In genomic region chr5:71810456-71811181, GRCh38 we compare ENCODE assay signal across 18 cellular contexts.
DNase-seq lines count a peak whose midpoint lies in the region; ATAC-seq, FAIRE-seq and TF ChIP-seq lines count a peak whose summit lies in the region.
"Had no signal": no experiment of that assay in that cellular context is flagged by ENCODE, and none has a peak within 500 bp of the region (broad histone marks: within the 10 kb centered on the region; RNA-seq: fewer than 3 reads in every experiment).

No MANE protein-coding gene starts in this region.

- no peaks in the 10 kb centered on the region for H3K36me3 Mint-ChIP-seq in neural progenitor cell
- H3K36me3 Mint-ChIP-seq: CD8-positive, alpha-beta T cell had no signal

- no peak overlapping the region for H2BK120ac ChIP-seq in H1 (replicated peaks; ENCODE audit: low read depth, low read length)

- no peak for TF ChIP-seq EP300 in H1 (IDR thresholded peaks at IDR 0.05; ENCODE audit: borderline replicate concordance in 1 of 2, low read depth in 2 of 2, low read length in 2 of 2)

- H4K20me1 ChIP-seq in H1 (replicated peaks in 1 of 2; ENCODE audit: control insufficient read depth in 1 of 2, insufficient read depth in 2 of 2, low read length in 2 of 2) (no peaks in the 10 kb centered on the region), neural progenitor cell (ENCODE audit: low read depth) (no peaks in the 10 kb centered on the region)

- ATAC-seq in HG03469 (IDR thresholded peaks at IDR 0.05; ENCODE audit: unreplicated experiment) = no peak
- ATAC-seq: CD8-positive, alpha-beta T cell had no signal

- H3K14ac ChIP-seq in H1 (ENCODE audit: insufficient read length) = no peak overlapping the region

- H3K23me2 ChIP-seq in H1 (ENCODE audit: low read depth, low read length) = no peaks in the 10 kb centered on the region

- no peak overlapping the region for H2BK20ac ChIP-seq in H1 (ENCODE audit: low read length)

- H2BK12ac ChIP-seq in H1 (ENCODE audit: low read depth, low read length) = no peak overlapping the region

- H2AFZ ChIP-seq in H1 (ENCODE audit: low read length) = peak overlapping the region; percentile 82
- peak overlapping the region; percentile 82 for H2AFZ ChIP-seq in neural progenitor cell (replicated peaks)
- H2AFZ ChIP-seq: GM23248 had no signal

- no peak overlapping the region for H4K91ac ChIP-seq in H1 (replicated peaks; ENCODE audit: insufficient read length, low read length)

- TF ChIP-seq CTCF in H1 (IDR thresholded peaks at IDR 0.05; ENCODE audit: control extremely low read depth in 1 of 3, insufficient read depth in 1 of 3, low read depth in 1 of 3, low read length in 3 of 3) = no peak
- no peak for TF ChIP-seq CTCF in neural progenitor cell (IDR thresholded peaks at IDR 0.05)

- no peak overlapping the region for H3K18ac ChIP-seq in H1 (ENCODE audit: extremely low read depth, low read length)

- no peak for TF ChIP-seq POLR2A in H1 (IDR thresholded peaks at IDR 0.05; ENCODE audit: control extremely low read depth in 1 of 2, low read depth in 2 of 2, low read length in 2 of 2)

- no peak overlapping the region for H2BK15ac ChIP-seq in H1 (ENCODE audit: low read length)

- H3K4me1 Mint-ChIP-seq in neural progenitor cell = peaks cover 50% of the 10 kb centered on the region

- H3K79me2 ChIP-seq in H1 (ENCODE audit: control insufficient read depth in 1 of 2, insufficient read depth in 2 of 2, low read length in 2 of 2) (no peaks in the 10 kb centered on the region), neural progenitor cell (ENCODE audit: low read depth) (no peaks in the 10 kb centered on the region)

- CTCF ChIA-PET in H1 (lab: Charles Lee; ENCODE audit: partially characterized antibody) = interaction anchor here (1.0 to 2.6 kb wide), 4 partner anchors 13 to 459 kb away, joined by 3 to 9 read pairs (median 5); no protein-coding TSS in a partner anchor

- H3K56ac ChIP-seq in H1 (replicated peaks; ENCODE audit: insufficient read length, low read depth, low read length) = no peak overlapping the region

- H3K36me3 ChIP-seq in H1 (ENCODE audit: control insufficient read depth in 2 of 4, insufficient read depth in 4 of 4, low read length in 3 of 4) = no peaks in the 10 kb centered on the region
- no peaks in the 10 kb centered on the region for H3K36me3 ChIP-seq in neural progenitor cell

- no peaks in the 10 kb centered on the region for H3K27me3 Mint-ChIP-seq in neural progenitor cell (ENCODE audit: insufficient read depth, low read depth)

- TF ChIP-seq RAD21 in H1 (IDR thresholded peaks at IDR 0.05 in 1 of 2, conservative IDR thresholded peaks at IDR 0.05 in 1 of 2; ENCODE audit: low read depth in 2 of 2, low read length in 2 of 2) = no peak

- 88% methylated on average over 8 of the region's 9 CpGs; no CpG with 5 or more reads in 1 of the 2 experiments for WGBS in H1 (ENCODE audit: extremely low coverage in 1 of 2, insufficient coverage in 1 of 2, insufficient read length in 1 of 2, insufficient replicate concordance in 2 of 2, low coverage in 1 of 2, low lambda C conversion rate in 2 of 2, missing lambda C conversion rate in 1 of 2), 2 experiments

- no peak overlapping the region for H3K4me3 ChIP-seq in H1 (ENCODE audit: extremely low read depth in 1 of 4, insufficient read depth in 2 of 4, low read depth in 3 of 4, low read length in 4 of 4)
- no peak overlapping the region for H3K4me3 ChIP-seq in neural progenitor cell
- H3K4me3 ChIP-seq: GM23248 had no signal

- H3K27ac ChIP-seq in H1 (ENCODE audit: low read depth, low read length) = no peak overlapping the region
- no peak overlapping the region for H3K27ac ChIP-seq in neural progenitor cell
- H3K27ac ChIP-seq: GM23248, HL-60 had no signal

- in situ Hi-C loops in SK-MEL-5 (cut with HindIII; ENCODE audit: low pct_unique_long_range_greater_than_20kb, low sequenced_read_pairs) = no loop called here

- H3K27ac Mint-ChIP-seq in neural progenitor cell = peak overlapping the region; percentile 52
- H3K27ac Mint-ChIP-seq: CD8-positive, alpha-beta T cell had no signal

- no peak overlapping the region for H4K8ac ChIP-seq in H1 (ENCODE audit: extremely low read depth, insufficient read depth, low read length)

- DNase-seq in COLO829 (ENCODE audit: low spot score) (peak; percentile 19), SK-MEL-5 (ENCODE audit: low read depth, low spot score) (peak; percentile 36), H1 (ENCODE audit: low read depth in 1 of 2, low spot score in 2 of 2) (no peak), neural progenitor cell (ENCODE audit: low spot score) (no peak), T-helper 9 cell (no peak), NCI-H1694 treated with DMSO at 0.1 percent for 48 hours (lab: John Stamatoyannopoulos, UW) (no peak), AML-193 (lab: John Stamatoyannopoulos, UW) (no peak)
- DNase-seq: CD8-positive, alpha-beta T cell; DND-41; GDM1; GM23248; KBM-7; NCI-H1048; NCI-H1694; NCI-H82 had no signal

- no peak overlapping the region for H3K23ac ChIP-seq in H1 (ENCODE audit: insufficient read length)

- H3K4me3 Mint-ChIP-seq in neural progenitor cell = no peak overlapping the region
- H3K4me3 Mint-ChIP-seq: CD8-positive, alpha-beta T cell had no signal

- H3F3A ChIP-seq in neural progenitor cell (ENCODE audit: low read depth) = peaks cover 6% of the 10 kb centered on the region

- POLR2A ChIA-PET in H1 (lab: Charles Lee; ENCODE audit: partially characterized antibody) = interaction anchor here (0.8 kb wide), 1 partner anchor 510 kb away, joined by 3 read pairs; the partner anchor contains the start of genes MRPS27 and PTCD2

- H4K5ac ChIP-seq in H1 (ENCODE audit: insufficient read length, low read depth, low read length) = no peak overlapping the region

- H3K4me2 ChIP-seq in H1 (ENCODE audit: insufficient read depth in 1 of 2, low read depth in 2 of 2, low read length in 2 of 2) (no peak overlapping the region), neural progenitor cell (peak overlapping the region; percentile 12)

- H3K27me3 ChIP-seq in H1 (replicated peaks in 1 of 4; ENCODE audit: control insufficient read depth in 3 of 4, extremely low read depth in 1 of 4, insufficient read depth in 3 of 4, low read length in 3 of 4) (no peaks in the 10 kb centered on the region), neural progenitor cell (no peaks in the 10 kb centered on the region)

- H3K9ac ChIP-seq in H1 (replicated peaks in 1 of 4; ENCODE audit: extremely low read depth in 1 of 4, low read depth in 3 of 4, low read length in 3 of 4) = no peak overlapping the region
- no peak overlapping the region for H3K9ac ChIP-seq in neural progenitor cell
- H3K9ac ChIP-seq: GM23248 had no signal

- H3K4ac ChIP-seq in H1 (replicated peaks; ENCODE audit: insufficient read length, low read depth, low read length) = no peak overlapping the region

- H3K9me3 ChIP-seq in H1 (ENCODE audit: insufficient read depth in 2 of 2, low read depth in 1 of 2, low read length in 1 of 2) (no peaks in the 10 kb centered on the region), neural progenitor cell (ENCODE audit: low read depth) (no peaks in the 10 kb centered on the region)

- peaks cover 0 to 15% (median 9%) of the 10 kb centered on the region in 4 experiments; a peak in 5 of 7 replicates for H3K4me1 ChIP-seq in H1 (replicated peaks in 1 of 4; ENCODE audit: control insufficient read depth in 3 of 4, insufficient read depth in 4 of 4, low read length in 3 of 4)
- peaks cover 15% of the 10 kb centered on the region for H3K4me1 ChIP-seq in neural progenitor cell

- no peak for FAIRE-seq in H1 (lab: Jason Lieb, UNC)
- FAIRE-seq: GM12892 had no signal

- H3K79me1 ChIP-seq in H1 (ENCODE audit: low read depth, low read length) = no peaks in the 10 kb centered on the region

- no peak overlapping the region for H2AK5ac ChIP-seq in H1 (ENCODE audit: low read depth, low read length)

- peaks cover 2% of the 10 kb centered on the region for H3K9me3 Mint-ChIP-seq in neural progenitor cell
- H3K9me3 Mint-ChIP-seq: CD8-positive, alpha-beta T cell had no signal

- no peak overlapping the region for H2BK5ac ChIP-seq in H1 (ENCODE audit: low read depth, low read length)

TF ChIP-seq in H1, 55 proteins besides CTCF, POLR2A, EP300 and RAD21 (continues in another document):
- TF ChIP-seq NANOG (IDR thresholded peaks at IDR 0.05; ENCODE audit: insufficient read depth, low read depth, low read length, poor library complexity, severe bottlenecking) (no peak), TEAD4 (IDR thresholded peaks at IDR 0.05; ENCODE audit: low read depth, low read length) (no peak), RFX5 (IDR thresholded peaks at IDR 0.05; ENCODE audit: borderline replicate concordance, low read depth, low read length) (no peak), SP4 (IDR thresholded peaks at IDR 0.05; ENCODE audit: low read length) (no peak), RBBP5 (IDR thresholded peaks at IDR 0.05; ENCODE audit: borderline replicate concordance, low read depth, low read length) (no peak), SP1 (IDR thresholded peaks at IDR 0.05; ENCODE audit: low read depth, low read length) (no peak), ZNF274 (IDR thresholded peaks at IDR 0.05; ENCODE audit: borderline replicate concordance, extremely low read depth, low read length) (no peak), ATF3 (IDR thresholded peaks at IDR 0.05; ENCODE audit: insufficient read depth, low read depth, low read length) (no peak), BCL11A (IDR thresholded peaks at IDR 0.05; ENCODE audit: low read depth in 2 of 2, low read length in 2 of 2) (no peak), ATF2 (IDR thresholded peaks at IDR 0.05; ENCODE audit: low read length) (no peak), CREB1 (IDR thresholded peaks at IDR 0.05) (no peak), EZH2 (IDR thresholded peaks at IDR 0.05; ENCODE audit: low read depth, low read length, severe bottlenecking) (no peak), TAF1 (IDR thresholded peaks at IDR 0.05; ENCODE audit: low read depth, low read length) (no peak), NRF1 (IDR thresholded peaks at IDR 0.05; ENCODE audit: low read depth, low read length) (no peak), GTF2F1 (IDR thresholded peaks at IDR 0.05; ENCODE audit: borderline replicate concordance, low read depth, low read length) (no peak)

Comparison
In these comparisons a context has a peak if more than half of its experiments do, and no peak if none do; other contexts are left out.
1. DNase-seq: peak in COLO829 (single experiment) and SK-MEL-5 (single experiment); none in H1 (0 of 2), neural progenitor cell (single experiment), T-helper 9 cell (single experiment), NCI-H1694 treated with DMSO at 0.1 percent for 48 hours (single experiment) and AML-193 (0 of 2).